ENCODE assay signal across 1 cellular context in genomic region chr17:56173958-56174357, GRCh38.
TF ChIP-seq lines count a peak whose summit lies in the region.

No MANE protein-coding gene starts in this region.

TF ChIP-seq in WTC11, 78 proteins besides CTCF, POLR2A, EP300 and RAD21 (continued from another document):
- TF ChIP-seq, protein P1, sequence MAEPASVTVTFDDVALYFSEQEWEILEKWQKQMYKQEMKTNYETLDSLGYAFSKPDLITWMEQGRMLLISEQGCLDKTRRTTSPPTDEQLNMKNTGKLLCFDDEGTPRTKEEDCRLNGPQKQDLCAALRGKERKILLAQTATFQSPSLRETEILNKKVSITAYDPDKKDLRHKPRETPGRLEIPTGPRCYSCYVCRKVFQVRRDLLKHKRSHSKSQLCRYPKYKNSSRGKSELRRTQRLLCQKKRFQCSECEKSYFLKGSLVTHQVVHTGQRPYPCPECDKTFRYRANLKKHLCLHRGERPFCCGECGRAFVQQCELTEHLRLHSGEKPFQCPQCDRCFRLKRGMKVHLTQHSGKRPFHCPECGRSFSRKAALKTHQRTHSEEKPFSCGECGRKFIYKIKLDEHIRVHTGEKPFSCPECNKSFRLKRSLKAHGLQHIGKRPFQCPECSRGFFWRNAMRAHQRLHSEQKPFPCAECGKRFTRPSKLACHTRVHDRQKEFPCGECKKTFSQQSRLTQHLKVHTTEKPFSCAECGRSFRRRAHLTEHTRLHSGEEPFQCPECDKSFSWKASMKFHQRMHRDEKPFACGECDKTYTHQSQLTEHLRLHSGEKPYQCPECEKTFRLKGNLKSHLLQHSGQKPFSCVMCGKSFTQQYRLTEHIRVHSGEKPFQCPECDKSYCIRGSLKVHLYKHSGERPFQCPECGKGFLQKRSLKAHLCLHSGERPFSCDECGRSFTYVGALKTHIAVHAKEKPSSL (CRISPR knock-in tag; conservative IDR thresholded peaks at IDR 0.05) = no peak
TF ChIP-seq in WTC11: peak in this region for 0.
